In genomic region chr17:3596804-3597464, GRCh38 we compare ENCODE assay signal across 21 cellular contexts.
"Had no signal": no experiment of that assay in that cellular context is flagged by ENCODE, and none has a peak within 500 bp of the region (broad histone marks: within the 10 kb centered on the region; RNA-seq: fewer than 3 reads in every experiment).

No MANE protein-coding gene starts in this region.

- FAIRE-seq: astrocyte, RCC 7860 had no signal

- ATAC-seq: activated T-cell treated with anti-CD3 and anti-CD28 coated beads, Interleukin-2, amount 50 U/mL, for 4 hours; activated T-helper 17 cell treated with anti-CD3 and anti-CD28 coated beads, Interleukin-2, amount 50 U/mL, for 72 hours; T-helper 17 cell had no signal

- DNase-seq: activated B cell treated with CpG ODN at 0.5 μM for 24 hours; activated CD4-positive, alpha-beta memory T cell treated with anti-CD3 and anti-CD28 coated beads for 36 hours; activated CD4-positive, alpha-beta T cell treated with anti-CD3 and anti-CD28 coated beads, Interleukin-2, amount 10 ng/mL, durations not matched to agents 7 days and 5 days; activated CD8-positive, alpha-beta memory T cell treated with anti-CD3 and anti-CD28 coated beads for 24 hours; activated gamma-delta T cell; activated naive CD4-positive, alpha-beta T cell treated with anti-CD3 and anti-CD28 coated beads for 36 hours; activated T-cell treated with anti-CD3 and anti-CD28 coated beads, Interleukin-2, amount 50 U/mL, for 4 hours; amygdala; KG1; NCI-H1092 treated with DMSO at 0.1 percent for 48 hours; NCI-H1417 treated with DMSO at 0.1 percent for 48 hours; NCI-H1694 treated with DMSO at 0.1 percent for 48 hours; NCI-H2029 treated with DMSO at 0.1 percent for 48 hours; NCI-H446; NCI-H524; SHP77 treated with DMSO at 0.1 percent for 48 hours; T-helper 17 cell; T-helper 9 cell had no signal
